12 cellular contexts compared by ENCODE assay signal in genomic region chr9:104091028-104091590, GRCh38. TPM values are rescaled to one million over a fixed set of nuclear protein-coding genes. Genes with fewer than 3 reads are reported as not detected.
A peak's percentile ranks its signal among the peaks of the same experiment; 100 is the strongest.
DNase-seq lines count a peak whose midpoint lies in the region; ATAC-seq and TF ChIP-seq lines count a peak whose summit lies in the region.
"Had no signal": no experiment of that assay in that cellular context is flagged by ENCODE, and none has a peak within 500 bp of the region (broad histone marks: within the 10 kb centered on the region; RNA-seq: fewer than 3 reads in every experiment).

No MANE protein-coding gene starts in this region.

- H3K4me1 ChIP-seq in mucosa of descending colon (ENCODE audit: low read depth): peaks cover 14% of the 10 kb centered on the region

- peaks cover 14% of the 10 kb centered on the region for H3K36me3 Mint-ChIP-seq in CD4-positive, alpha-beta T cell (ENCODE audit: low read depth)
- no peaks in the 10 kb centered on the region for H3K36me3 Mint-ChIP-seq in WTC11

- ATAC-seq in CD4-positive, alpha-beta T cell (ENCODE audit: poor library complexity): no peak
- ATAC-seq in WTC11 (no peak), mucosa of descending colon (peak; percentile 69), GM21717 (IDR thresholded peaks at IDR 0.05; ENCODE audit: unreplicated experiment) (no peak), GM18519 (IDR thresholded peaks at IDR 0.05; ENCODE audit: low FRiP score, unreplicated experiment) (no peak)
- ATAC-seq: activated CD8-positive, alpha-beta memory T cell treated with anti-CD3 and anti-CD28 coated beads, Interleukin-2, amount 10 ng/mL, durations not matched to agents 7 days and 5 days; SK-N-SH treated with all-trans-retinoic acid at 6 μM for 48 hours had no signal

- peaks cover 53% of the 10 kb centered on the region for H3K4me1 Mint-ChIP-seq in CD4-positive, alpha-beta T cell (ENCODE audit: low read depth)
- H3K4me1 Mint-ChIP-seq in WTC11: peaks cover 32% of the 10 kb centered on the region

- no peaks in the 10 kb centered on the region for H3K9me3 Mint-ChIP-seq in CD4-positive, alpha-beta T cell
- no peaks in the 10 kb centered on the region for H3K9me3 Mint-ChIP-seq in WTC11

- no peak for DNase-seq in CD4-positive, alpha-beta T cell
- peak; percentile 48 for DNase-seq in MV-4-11 (lab: John Stamatoyannopoulos, UW)
- DNase-seq in WTC11 (ENCODE audit: low spot score): no peak
- peak in 1 of 3 donors; percentile 19 for DNase-seq in mucosa of descending colon
- DNase-seq in dorsolateral prefrontal cortex: no peak
- DNase-seq in iPS-NIHi7 (ENCODE audit: extremely low spot score): no peak
- DNase-seq: activated CD8-positive, alpha-beta memory T cell treated with anti-CD3 and anti-CD28 coated beads, Interleukin-2, amount 10 ng/mL, durations not matched to agents 7 days and 5 days; Calu3 had no signal

- POLR2A ChIA-PET in CD4-positive, alpha-beta T cell (lab: Charles Lee): interaction anchor here (3.3 kb wide), 1 partner anchor 657 kb away, joined by 25 read pairs; the partner anchor contains the start of gene NIPSNAP3A
- POLR2A ChIA-PET in WTC11 (lab: Charles Lee): no interaction called here

- H3K27ac ChIP-seq in CD4-positive, alpha-beta T cell (ENCODE audit: low read depth, low read length): no peak overlapping the region
- peak overlapping the region in 6 of 59 donors; percentile 4 to 92 (median 34) for H3K27ac ChIP-seq in dorsolateral prefrontal cortex
- H3K27ac ChIP-seq: neutrophil had no signal

- no peaks in the 10 kb centered on the region for H3K36me3 ChIP-seq in mucosa of descending colon (ENCODE audit: low read depth)
- H3K36me3 ChIP-seq: neutrophil had no signal

- TF ChIP-seq CTCF in CD4-positive, alpha-beta T cell (IDR thresholded peaks at IDR 0.05): no peak
- TF ChIP-seq CTCF in WTC11 (IDR thresholded peaks at IDR 0.05) (no peak), mucosa of descending colon (IDR thresholded peaks at IDR 0.05) (no peak), dorsolateral prefrontal cortex (IDR thresholded peaks at IDR 0.05 in 54 of 56, conservative IDR thresholded peaks at IDR 0.05 in 2 of 56; ENCODE audit: low read depth in 1 of 56, partially characterized antibody in 56 of 56) (no peak)

- no peaks in the 10 kb centered on the region for H3K9me3 ChIP-seq in CD4-positive, alpha-beta T cell (ENCODE audit: control insufficient read depth, low read length)
- no peaks in the 10 kb centered on the region for H3K9me3 ChIP-seq in mucosa of descending colon
- H3K9me3 ChIP-seq: neutrophil had no signal

- H3K27me3 Mint-ChIP-seq in CD4-positive, alpha-beta T cell: no peaks in the 10 kb centered on the region
- H3K27me3 Mint-ChIP-seq in WTC11 (ENCODE audit: low read depth): no peaks in the 10 kb centered on the region

- peak overlapping the region; percentile 99 for H3K27ac Mint-ChIP-seq in CD4-positive, alpha-beta T cell
- peak overlapping the region; percentile 88 for H3K27ac Mint-ChIP-seq in WTC11
- H3K27ac Mint-ChIP-seq: activated CD8-positive, alpha-beta memory T cell treated with anti-CD3 and anti-CD28 coated beads, Interleukin-2, amount 10 ng/mL, durations not matched to agents 7 days and 5 days had no signal

- peak overlapping the region; percentile 64 for H3K4me3 Mint-ChIP-seq in CD4-positive, alpha-beta T cell
- no peak overlapping the region for H3K4me3 Mint-ChIP-seq in WTC11
- H3K4me3 Mint-ChIP-seq: activated CD8-positive, alpha-beta memory T cell treated with anti-CD3 and anti-CD28 coated beads, Interleukin-2, amount 10 ng/mL, durations not matched to agents 7 days and 5 days had no signal

- no peaks in the 10 kb centered on the region for H3K27me3 ChIP-seq in CD4-positive, alpha-beta T cell (ENCODE audit: control insufficient read depth, insufficient read depth, low read length)
- no peaks in the 10 kb centered on the region for H3K27me3 ChIP-seq in dorsolateral prefrontal cortex
- H3K27me3 ChIP-seq: neutrophil had no signal

- H3K4me3 ChIP-seq in mucosa of descending colon: no peak overlapping the region
- peak overlapping the region in 2 of 59 donors; percentile 3 to 11 for H3K4me3 ChIP-seq in dorsolateral prefrontal cortex

- CTCF ChIA-PET in CD4-positive, alpha-beta T cell (lab: Charles Lee): no interaction called here
- CTCF ChIA-PET in WTC11 (lab: Charles Lee): interaction anchor here (1.0 kb wide), 1 partner anchor 404 kb away, joined by 3 read pairs; no protein-coding TSS in a partner anchor

- intact Hi-C loops in CD4-positive, alpha-beta T cell (cut with DNase I, micrococcal nuclease): loop anchor here (5.0 to 10.0 kb wide), 5 partner anchors 79 to 1604 kb away; partner anchors contain the start of genes FKTN (in 2 of the 2), NIPSNAP3A (in 1 of the 2) and TMEM38B (in 1 of the 2)
- intact Hi-C loops in mucosa of descending colon (cut with DNase I, micrococcal nuclease): no loop called here
- intact Hi-C loops in dorsolateral prefrontal cortex (cut with DNase I): loop anchor here in 1 of 2 donors (10.0 kb wide), 1 partner anchor 654 kb away; the partner anchor contains the start of gene NIPSNAP3A

TF ChIP-seq in WTC11, 78 proteins besides CTCF, POLR2A, EP300 and RAD21:
- no peak for TF ChIP-seq ZBTB21 (CRISPR knock-in tag; IDR thresholded peaks at IDR 0.05; ENCODE audit: borderline replicate concordance)
- TF ChIP-seq MAX (CRISPR knock-in tag; IDR thresholded peaks at IDR 0.05): no peak
- no peak for TF ChIP-seq E2F5 (CRISPR knock-in tag; IDR thresholded peaks at IDR 0.05)
- no peak for TF ChIP-seq MYBL2 (CRISPR knock-in tag; IDR thresholded peaks at IDR 0.05)
- no peak for TF ChIP-seq AR (CRISPR knock-in tag; IDR thresholded peaks at IDR 0.05)
- TF ChIP-seq ELF4 (CRISPR knock-in tag; IDR thresholded peaks at IDR 0.05; ENCODE audit: low read depth): no peak

RNA-seq across cellular contexts. Expression of gene SMC2, which starts 3.0 kb away (rescaled TPM):
- 1 to 10 TPM; 2.6 to 2.9 TPM for total RNA-seq in CD4-positive, alpha-beta T cell
- total RNA-seq in WTC11 (2021) (28.3 to 31.9 TPM (median 28.5 TPM) in 3 replicates), mucosa of descending colon (10 to 100 TPM in 1 of 3 donors, 1 to 10 TPM in 2; 6.6 to 15.1 (median 8.8) TPM), dorsolateral prefrontal cortex (10 to 100 TPM in 88 of 120 experiments, 1 to 10 TPM in 32; 5.0 to 17.8 (median 11.6) TPM)

Comparison
In these comparisons a context has a peak if more than half of its experiments do, and no peak if none do; other contexts are left out.
1. intact Hi-C loops: an anchor here in CD4-positive, alpha-beta T cell (5.0 to 10.0 kb wide); none called in mucosa of descending colon.